In genomic region chr6:36803908-36804307, GRCh38 we compare ENCODE assay signal across 20 cellular contexts. TPM values are rescaled to one million over a fixed set of nuclear protein-coding genes. Genes with fewer than 3 reads are reported as not detected.
"Had no signal": no experiment of that assay in that cellular context is flagged by ENCODE, and none has a peak within 500 bp of the region (broad histone marks: within the 10 kb centered on the region; RNA-seq: fewer than 3 reads in every experiment).

No MANE protein-coding gene starts in this region.

- DNase-seq: IMR-90, MV-4-11, NCI-H1048, NCI-H1105, NCI-H1694, NCI-H187 treated with DMSO at 0.1 percent for 48 hours, NCI-H2029 treated with DMSO at 0.1 percent for 48 hours, NCI-H2171 treated with DMSO at 0.1 percent for 48 hours, NCI-H345, NCI-H446 treated with DMSO at 0.1 percent for 48 hours, NCI-H524, NCI-H526 treated with DMSO at 0.1 percent for 48 hours, NCI-H774, SHP77, SK-N-SH, SW 1271, T-cell had no signal

- H3K9ac ChIP-seq: SK-N-SH had no signal

- ATAC-seq: T-cell had no signal

- H3K9me2 ChIP-seq: SK-N-SH had no signal

- H3K4me2 ChIP-seq: SK-N-SH had no signal

- H3K9me3 ChIP-seq: SK-N-SH had no signal

- H3K27ac ChIP-seq: RWPE1 had no signal

RNA-seq across cellular contexts. Expression of gene CPNE5, which starts 35.3 kb away (rescaled TPM):
- total RNA-seq: IMR-90, LHCN-M2, MCF 10A had no signal
